In the genomic region with DNA sequence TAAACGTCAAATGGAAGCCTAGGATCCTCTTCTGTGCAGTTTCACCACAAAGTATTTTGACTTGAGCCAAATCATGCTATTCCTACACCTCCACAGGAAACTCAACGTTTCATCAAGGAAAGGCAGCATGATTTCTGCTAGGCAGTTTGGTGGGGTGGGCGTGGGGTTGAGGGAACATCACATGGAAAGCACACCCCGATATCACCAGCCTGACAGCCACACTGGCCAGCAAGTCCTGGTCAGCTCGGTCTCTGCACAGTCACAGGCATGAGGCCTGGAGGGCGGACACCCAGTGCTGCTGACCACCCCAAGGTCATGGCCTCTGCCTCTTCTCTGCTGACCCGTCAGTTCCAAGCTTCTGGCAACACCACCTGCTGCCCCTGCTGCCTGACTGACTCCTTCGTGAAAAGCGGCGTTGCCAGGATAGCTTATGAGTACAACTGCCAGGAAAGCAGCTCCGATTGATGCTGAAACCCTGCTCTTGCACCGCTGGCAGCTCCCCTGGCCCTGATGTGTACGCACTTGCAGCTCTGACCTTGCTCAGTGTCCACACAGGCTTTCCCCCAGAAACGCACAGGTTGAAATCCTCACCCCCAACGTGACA, we compare ENCODE assay signal across 19 cellular contexts.
DNase-seq lines count a peak whose midpoint lies in the region; ATAC-seq, FAIRE-seq and TF ChIP-seq lines count a peak whose summit lies in the region.
"Had no signal": no experiment of that assay in that cellular context is flagged by ENCODE, and none has a peak within 500 bp of the region (broad histone marks: within the 10 kb centered on the region; RNA-seq: fewer than 3 reads in every experiment).

No MANE protein-coding gene starts in this region.

- no TSS peak for BruUV-seq in HepG2 (replicated peaks; lab: Mats Ljungman, UMichigan)

- no peak for DNase-seq in HepG2 (ENCODE audit: low spot score)
- no peak for DNase-seq in right lobe of liver
- no peak for DNase-seq in H1 (ENCODE audit: low read depth in 1 of 2, low spot score in 2 of 2)
- DNase-seq in posterior vena cava (ENCODE audit: low spot score), result peak; percentile 55
- peak; percentile 49 for DNase-seq in upper lobe of right lung
- DNase-seq in KBM-7, result no peak
- no peak for DNase-seq in NCI-H510A (lab: John Stamatoyannopoulos, UW)
- DNase-seq: COR-L47; DMS153; NCI-H1048; NCI-H146; NCI-H345; NK-92 treated with Interleukin-12 subunit alpha and Interleukin-12 subunit beta, amount 100 ng/mL, for 24 hours; PC-9 had no signal

- no peak overlapping the region for H3K14ac ChIP-seq in H1 (ENCODE audit: insufficient read length)

- in situ Hi-C loops in HepG2 (cut with HindIII; ENCODE audit: extremely low pct_ligation_motif_present, low pct_unique_long_range_greater_than_20kb), result no loop called here
- in situ Hi-C loops in KBM-7 (cut with MboI; ENCODE audit: low pct_unique_long_range_greater_than_20kb, low sequenced_read_pairs), result no loop called here

- FAIRE-seq in HepG2 (lab: Jason Lieb, UNC) (no peak), H1 (lab: Jason Lieb, UNC) (no peak)
- FAIRE-seq: A204.1, H54, K562 had no signal

- no peaks in the 10 kb centered on the region for H3K9me3 ChIP-seq in HepG2 (ENCODE audit: low read length)
- no peaks in the 10 kb centered on the region for H3K9me3 ChIP-seq in right lobe of liver
- no peaks in the 10 kb centered on the region for H3K9me3 ChIP-seq in H1 (ENCODE audit: insufficient read depth in 2 of 2, low read depth in 1 of 2, low read length in 1 of 2)
- no peaks in the 10 kb centered on the region for H3K9me3 ChIP-seq in upper lobe of right lung

- H2BK120ac ChIP-seq in H1 (replicated peaks; ENCODE audit: low read depth, low read length), result no peak overlapping the region

- TF ChIP-seq RAD21 in HepG2 (CRISPR knock-in tag; IDR thresholded peaks at IDR 0.05) (no peak), H1 (IDR thresholded peaks at IDR 0.05 in 1 of 2, conservative IDR thresholded peaks at IDR 0.05 in 1 of 2; ENCODE audit: low read depth in 2 of 2, low read length in 2 of 2) (no peak)

- no peak overlapping the region for H3K27ac ChIP-seq in HepG2 (ENCODE audit: extremely low read length, insufficient read depth, low read length)
- no peak overlapping the region for H3K27ac ChIP-seq in right lobe of liver
- no peak overlapping the region for H3K27ac ChIP-seq in H1 (ENCODE audit: low read depth, low read length)
- no peak overlapping the region for H3K27ac ChIP-seq in upper lobe of right lung
- H3K27ac ChIP-seq: HL-60, PC-9 had no signal

- H3K18ac ChIP-seq in H1 (ENCODE audit: extremely low read depth, low read length), result no peak overlapping the region

- 43% methylated on average over 5 of the region's 15 CpGs for WGBS in HepG2 (ENCODE audit: low lambda C conversion rate)
- 83% methylated on average over 6 of the region's 15 CpGs for WGBS in right lobe of liver (ENCODE audit: insufficient coverage, low coverage, low lambda C conversion rate, missing lambda C conversion rate)
- WGBS in H1 (ENCODE audit: extremely low coverage in 1 of 2, insufficient coverage in 1 of 2, insufficient read length in 1 of 2, insufficient replicate concordance in 2 of 2, low coverage in 1 of 2, low lambda C conversion rate in 2 of 2, missing lambda C conversion rate in 1 of 2), 2 experiments, result 88% methylated on average over 13 of the region's 15 CpGs; no CpG with 5 or more reads in 1 of the 2 experiments

- H4K5ac ChIP-seq in H1 (ENCODE audit: insufficient read length, low read depth, low read length), result no peak overlapping the region

- CTCF ChIA-PET in HepG2 (lab: Yijun Ruan, JAX; ENCODE audit: low intra/inter-chr PET ratio, low total read pairs) (no interaction called here), H1 (lab: Charles Lee; ENCODE audit: partially characterized antibody) (interaction anchor here (0.6 to 1.8 kb wide), 4 partner anchors 9 to 20 kb away, joined by 3 to 8 read pairs (median 3); no protein-coding TSS in a partner anchor)

- no peak overlapping the region for H2AFZ ChIP-seq in HepG2 (ENCODE audit: low read length)
- no peak overlapping the region for H2AFZ ChIP-seq in H1 (ENCODE audit: low read length)
- H2AFZ ChIP-seq: PC-9 had no signal

- H3K4me2 ChIP-seq in HepG2 (ENCODE audit: low read depth, low read length) (no peak overlapping the region), H1 (ENCODE audit: insufficient read depth in 1 of 2, low read depth in 2 of 2, low read length in 2 of 2) (no peak overlapping the region)
- H3K4me2 ChIP-seq: PC-9 had no signal

- H3K23me2 ChIP-seq in H1 (ENCODE audit: low read depth, low read length), result no peaks in the 10 kb centered on the region

- H3K4me1 ChIP-seq in HepG2 (ENCODE audit: insufficient read depth, low read length) (peaks cover 24% of the 10 kb centered on the region), right lobe of liver (peaks cover 0 to 9% (median 0%) of the 10 kb centered on the region in 4 donors), H1 (replicated peaks in 1 of 4; ENCODE audit: control insufficient read depth in 3 of 4, insufficient read depth in 4 of 4, low read length in 3 of 4) (no peaks in the 10 kb centered on the region; a peak in 2 of 7 replicates), upper lobe of right lung (no peaks in the 10 kb centered on the region)

- TF ChIP-seq EP300 in HepG2 (IDR thresholded peaks at IDR 0.05; ENCODE audit: low read depth in 2 of 2, low read length in 2 of 2) (no peak), HepG2 (CRISPR knock-in tag; IDR thresholded peaks at IDR 0.05; ENCODE audit: borderline replicate concordance) (no peak), H1 (IDR thresholded peaks at IDR 0.05; ENCODE audit: borderline replicate concordance in 1 of 2, low read depth in 2 of 2, low read length in 2 of 2) (no peak)

- intact Hi-C loops in HepG2 (cut with micrococcal nuclease; ENCODE audit: unreplicated experiment), result no loop called here
- intact Hi-C loops in right lobe of liver (cut with DNase I), result no loop called here
- intact Hi-C loops in posterior vena cava (cut with DNase I), result loop anchor here (1.0 to 10.0 kb wide), 2 partner anchors 67 to 267 kb away; no protein-coding TSS in a partner anchor
- intact Hi-C loops in upper lobe of right lung (cut with DNase I), result no loop called here

- H3K9ac ChIP-seq in HepG2 (ENCODE audit: insufficient read depth, low read depth, low read length), result no peak overlapping the region
- no peak overlapping the region for H3K9ac ChIP-seq in H1 (replicated peaks in 1 of 4; ENCODE audit: extremely low read depth in 1 of 4, low read depth in 3 of 4, low read length in 3 of 4)

- H4K91ac ChIP-seq in H1 (replicated peaks; ENCODE audit: insufficient read length, low read length), result no peak overlapping the region

- H3K36me3 ChIP-seq in HepG2 (replicated peaks in 1 of 2; ENCODE audit: control insufficient read depth in 1 of 2, insufficient read depth in 2 of 2, low read length in 2 of 2), result no peaks in the 10 kb centered on the region
- H3K36me3 ChIP-seq in right lobe of liver, result no peaks in the 10 kb centered on the region
- H3K36me3 ChIP-seq in H1 (ENCODE audit: control insufficient read depth in 2 of 4, insufficient read depth in 4 of 4, low read length in 3 of 4), result no peaks in the 10 kb centered on the region
- no peaks in the 10 kb centered on the region for H3K36me3 ChIP-seq in upper lobe of right lung

- peaks cover 3% of the 10 kb centered on the region; the same call in 1 of the 2 replicates for H3K79me1 ChIP-seq in H1 (ENCODE audit: low read depth, low read length)

- no peak overlapping the region for H3K4me3 ChIP-seq in HepG2 (replicated peaks in 1 of 3; ENCODE audit: insufficient read depth in 1 of 3, low read depth in 2 of 3, low read length in 3 of 3)
- no peak overlapping the region for H3K4me3 ChIP-seq in right lobe of liver
- H3K4me3 ChIP-seq in H1 (ENCODE audit: extremely low read depth in 1 of 4, insufficient read depth in 2 of 4, low read depth in 3 of 4, low read length in 4 of 4), result no peak overlapping the region
- H3K4me3 ChIP-seq in upper lobe of right lung, result no peak overlapping the region
- H3K4me3 ChIP-seq: K562, PC-9 had no signal

- H3K27me3 ChIP-seq in HepG2 (ENCODE audit: control insufficient read depth in 1 of 2, insufficient read depth in 2 of 2, low read length in 2 of 2) (no peaks in the 10 kb centered on the region), right lobe of liver (no peaks in the 10 kb centered on the region), H1 (replicated peaks in 1 of 4; ENCODE audit: control insufficient read depth in 3 of 4, extremely low read depth in 1 of 4, insufficient read depth in 3 of 4, low read length in 3 of 4) (no peaks in the 10 kb centered on the region), upper lobe of right lung (no peaks in the 10 kb centered on the region)

- no peak overlapping the region for H3K23ac ChIP-seq in H1 (ENCODE audit: insufficient read length)

- no peak overlapping the region for H3K56ac ChIP-seq in H1 (replicated peaks; ENCODE audit: insufficient read length, low read depth, low read length)

- H2BK15ac ChIP-seq in H1 (ENCODE audit: low read length), result no peak overlapping the region

- ATAC-seq in HepG2 (peak; percentile 25), right lobe of liver (no peak), upper lobe of right lung (no peak), HG03139 (IDR thresholded peaks at IDR 0.05; ENCODE audit: unreplicated experiment) (no peak)
- ATAC-seq: K562 had no signal

- no peak for TF ChIP-seq CTCF in HepG2 (CRISPR knock-in tag; IDR thresholded peaks at IDR 0.05)
- TF ChIP-seq CTCF in right lobe of liver (IDR thresholded peaks at IDR 0.05), result no peak
- TF ChIP-seq CTCF in H1 (IDR thresholded peaks at IDR 0.05; ENCODE audit: control extremely low read depth in 1 of 3, insufficient read depth in 1 of 3, low read depth in 1 of 3, low read length in 3 of 3), result no peak
- TF ChIP-seq CTCF in upper lobe of right lung (IDR thresholded peaks at IDR 0.05), result no peak

- H2BK5ac ChIP-seq in H1 (ENCODE audit: low read depth, low read length), result no peak overlapping the region

- no peak overlapping the region for H3K4ac ChIP-seq in H1 (replicated peaks; ENCODE audit: insufficient read length, low read depth, low read length)

- POLR2A ChIA-PET in HepG2 (lab: Yijun Ruan, JAX) (no interaction called here), H1 (lab: Charles Lee; ENCODE audit: partially characterized antibody) (interaction anchor here (0.6 kb wide), 1 partner anchor 176 kb away, joined by 3 read pairs; no protein-coding TSS in a partner anchor)

- no peak overlapping the region for H2BK20ac ChIP-seq in H1 (ENCODE audit: low read length)

- no peak overlapping the region for H2BK12ac ChIP-seq in H1 (ENCODE audit: low read depth, low read length)

- peak overlapping the region; percentile 18; the same call in 1 of the 2 replicates for H4K8ac ChIP-seq in H1 (ENCODE audit: extremely low read depth, insufficient read depth, low read length)

- TF ChIP-seq POLR2A in HepG2 (IDR thresholded peaks at IDR 0.05; ENCODE audit: insufficient read depth in 1 of 2, low read depth in 2 of 2, low read length in 2 of 2), result no peak
- no peak for TF ChIP-seq POLR2A in right lobe of liver (IDR thresholded peaks at IDR 0.05)
- no peak for TF ChIP-seq POLR2A in H1 (IDR thresholded peaks at IDR 0.05; ENCODE audit: control extremely low read depth in 1 of 2, low read depth in 2 of 2, low read length in 2 of 2)

- H2AK5ac ChIP-seq in H1 (ENCODE audit: low read depth, low read length), result no peak overlapping the region

- no peaks in the 10 kb centered on the region; the same call in 1 of the 2 replicates for H4K20me1 ChIP-seq in HepG2 (ENCODE audit: insufficient read depth, low read length)
- H4K20me1 ChIP-seq in H1 (replicated peaks in 1 of 2; ENCODE audit: control insufficient read depth in 1 of 2, insufficient read depth in 2 of 2, low read length in 2 of 2), result peaks cover 2 to 11% of the 10 kb centered on the region in 2 experiments

- H3K79me2 ChIP-seq in HepG2 (ENCODE audit: insufficient read depth, low read length) (no peaks in the 10 kb centered on the region), H1 (ENCODE audit: control insufficient read depth in 1 of 2, insufficient read depth in 2 of 2, low read length in 2 of 2) (no peaks in the 10 kb centered on the region)

Comparison
In these comparisons a context has a peak if more than half of its experiments do, and no peak if none do; other contexts are left out.
1. DNase-seq: peak in posterior vena cava (single experiment) and upper lobe of right lung (single experiment); none in HepG2 (single experiment), right lobe of liver (0 of 3), H1 (0 of 2), KBM-7 (single experiment) and NCI-H510A (single experiment).
2. intact Hi-C loops: an anchor here in posterior vena cava (1.0 to 10.0 kb wide); none called in HepG2, right lobe of liver and upper lobe of right lung.